13 cellular contexts compared by ENCODE assay signal in the genomic region with DNA sequence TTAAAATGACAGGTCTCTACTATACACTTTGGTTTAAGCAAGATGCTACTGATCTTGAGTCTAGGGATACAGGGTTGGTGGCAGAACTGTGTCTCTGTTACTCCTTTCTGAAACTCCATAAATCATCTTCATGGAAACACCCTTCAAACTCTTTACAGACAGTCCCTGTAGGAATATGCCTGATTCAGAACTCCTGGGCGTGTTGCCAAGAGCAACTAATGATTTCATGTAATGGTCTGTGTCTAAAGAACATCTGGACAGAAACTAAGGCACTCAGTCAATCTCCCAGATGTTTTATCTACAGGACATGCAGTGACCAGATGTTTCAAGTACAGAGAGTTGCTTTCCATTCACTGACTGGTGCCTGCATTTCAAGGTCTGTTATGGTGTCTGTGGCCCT.
DNase-seq lines count a peak whose midpoint lies in the region; TF ChIP-seq lines count a peak whose summit lies in the region.
"Had no signal": no experiment of that assay in that cellular context is flagged by ENCODE, and none has a peak within 500 bp of the region (broad histone marks: within the 10 kb centered on the region; RNA-seq: fewer than 3 reads in every experiment).

No MANE protein-coding gene starts in this region.

- H3K4me1 ChIP-seq in colonic mucosa: no peaks in the 10 kb centered on the region

- intact Hi-C loops in colonic mucosa (cut with DNase I): no loop called here

- no peaks in the 10 kb centered on the region for H3K27me3 ChIP-seq in colonic mucosa

- no peaks in the 10 kb centered on the region for H3K36me3 ChIP-seq in colonic mucosa

- no peak overlapping the region for H3K27ac ChIP-seq in colonic mucosa

- H3K9me3 ChIP-seq in colonic mucosa: no peaks in the 10 kb centered on the region

- no peak overlapping the region for H3K9ac ChIP-seq in colonic mucosa (ENCODE audit: low read depth in 2 of 2, low read length in 2 of 2)

- no peak for TF ChIP-seq CTCF in colonic mucosa (IDR thresholded peaks at IDR 0.05)

- H3K4me3 ChIP-seq in colonic mucosa: no peak overlapping the region

- peak; percentile 35 for DNase-seq in DMS 273 treated with DMSO at 0.1 percent for 48 hours (lab: John Stamatoyannopoulos, UW)
- DNase-seq in NCI-H1105 (lab: John Stamatoyannopoulos, UW): peak; percentile 44
- peak; percentile 31 for DNase-seq in colonic mucosa
- peak; percentile 53 for DNase-seq in mucosa of gallbladder (ENCODE audit: low spot score)
- DNase-seq in NCI-H524 treated with DMSO at 0.1 percent for 48 hours (lab: John Stamatoyannopoulos, UW): no peak
- no peak for DNase-seq in NCI-H226
- DNase-seq in activated CD4-positive, alpha-beta T cell treated with anti-CD3 and anti-CD28 coated beads, Interleukin-2, amount 50 U/mL, for 48 hours: no peak
- DNase-seq in GOT3 (lab: John Stamatoyannopoulos, UW): no peak
- DNase-seq: activated B cell treated with CpG ODN at 0.5 μM for 24 hours; activated T-cell treated with anti-CD3 and anti-CD28 coated beads, Interleukin-2, amount 50 U/mL, for 1 hour; NCI-H1048; NK-92 treated with Interleukin-12 subunit alpha and Interleukin-12 subunit beta, amount 100 ng/mL, for 24 hours; SW 1271 had no signal

Comparison
In these comparisons a context has a peak if more than half of its experiments do, and no peak if none do; other contexts are left out.
1. DNase-seq: peak in DMS 273 treated with DMSO at 0.1 percent for 48 hours (single experiment), NCI-H1105 (single experiment), colonic mucosa (single experiment) and mucosa of gallbladder (single experiment); none in NCI-H524 treated with DMSO at 0.1 percent for 48 hours (single experiment), NCI-H226 (single experiment), activated CD4-positive, alpha-beta T cell treated with anti-CD3 and anti-CD28 coated beads, Interleukin-2, amount 50 U/mL, for 48 hours (0 of 2) and GOT3 (single experiment).